ENCODE assay signal across 17 cellular contexts in the genomic region with DNA sequence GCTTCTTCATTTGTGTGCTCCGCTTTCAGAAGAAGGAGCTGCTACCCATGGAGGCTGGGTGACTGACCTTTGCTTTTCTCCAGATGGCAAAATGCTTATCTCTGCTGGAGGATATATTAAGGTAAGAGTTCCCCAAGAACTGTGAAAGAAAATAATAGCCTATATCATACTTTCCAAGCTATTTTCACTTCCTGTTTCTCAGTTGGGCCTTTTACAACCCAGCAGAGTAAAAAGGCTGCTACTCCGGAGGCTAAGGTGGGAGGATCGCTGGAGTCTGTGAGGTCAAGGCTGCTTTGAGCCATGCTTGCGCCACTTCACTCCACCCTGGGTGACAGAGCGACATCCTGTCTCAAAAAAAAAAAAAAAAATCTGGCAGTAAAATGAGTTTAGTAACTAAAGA.
"Had no signal": no experiment of that assay in that cellular context is flagged by ENCODE, and none has a peak within 500 bp of the region (broad histone marks: within the 10 kb centered on the region; RNA-seq: fewer than 3 reads in every experiment).

No MANE protein-coding gene starts in this region.

- DNase-seq: activated CD4-positive, alpha-beta memory T cell treated with anti-CD3 and anti-CD28 coated beads for 36 hours; activated CD4-positive, alpha-beta T cell treated with anti-CD3 and anti-CD28 coated beads for 48 hours; activated naive CD4-positive, alpha-beta T cell treated with Interleukin-2 at 50 U/mL for 16 hours; activated T-cell treated with anti-CD3 and anti-CD28 coated beads, Interleukin-2, amount 50 U/mL, for 48 hours; amygdala; cortex of kidney; head of caudate nucleus; left colon; pancreas; psoas muscle; spleen; stimulated activated CD4-positive, alpha-beta T cell treated with anti-CD3 and anti-CD28 coated beads, Interleukin-4, amount 100 ng/mL, for 1 hour; stimulated activated naive CD4-positive, alpha-beta T cell treated with Interleukin-2 at 50 U/mL for 16 hours; T1000; upper lobe of left lung had no signal

- ATAC-seq: gastroesophageal sphincter; left colon; natural killer cell treated with Interleukin-12 subunit alpha and Interleukin-12 subunit beta and Interleukin-15 and Interleukin-18, amount 100 ng/mL, for 72 hours; pancreas; psoas muscle had no signal
